Comparison of ENCODE assay signal across 13 cellular contexts in genomic region chr20:3902041-3902440, GRCh38. TPM values are rescaled to one million over a fixed set of nuclear protein-coding genes. Genes with fewer than 3 reads are reported as not detected.
DNase-seq lines count a peak whose midpoint lies in the region; ATAC-seq, FAIRE-seq and TF ChIP-seq lines count a peak whose summit lies in the region.
"Had no signal": no experiment of that assay in that cellular context is flagged by ENCODE, and none has a peak within 500 bp of the region (broad histone marks: within the 10 kb centered on the region; RNA-seq: fewer than 3 reads in every experiment).

No MANE protein-coding gene starts in this region.

- H3K27ac ChIP-seq in right atrium auricular region, result peak overlapping the region; percentile 43 to 48
- H3K27ac ChIP-seq in heart left ventricle, result peak overlapping the region in 5 of 12 donors; percentile 0 to 83 (median 35)
- no peak overlapping the region for H3K27ac ChIP-seq in astrocyte (ENCODE audit: low read depth, low read length)
- peak overlapping the region; percentile 4 for H3K27ac ChIP-seq in upper lobe of right lung
- H3K27ac ChIP-seq in sigmoid colon, result peak overlapping the region in 2 of 4 donors; percentile 46 to 56
- H3K27ac ChIP-seq: BLaER1, prostate gland had no signal

- H3K4me2 ChIP-seq in astrocyte (ENCODE audit: low read length), result no peak overlapping the region

- H2AFZ ChIP-seq in astrocyte (ENCODE audit: low read depth, low read length), result no peak overlapping the region

- no peak for DNase-seq in right atrium auricular region (ENCODE audit: low spot score)
- DNase-seq in heart left ventricle, result no peak
- DNase-seq in astrocyte (ENCODE audit: low read depth), result no peak
- DNase-seq in naive B cell, result no peak
- no peak for DNase-seq in upper lobe of right lung
- DNase-seq in mucosa of descending colon, result no peak
- no peak for DNase-seq in DMS153 treated with DMSO at 0.1 percent for 48 hours (lab: John Stamatoyannopoulos, UW; ENCODE audit: unreplicated experiment)
- no peak for DNase-seq in sigmoid colon
- DNase-seq: kidney glomerular epithelial cell, NCI-H1694 treated with DMSO at 0.1 percent for 48 hours had no signal

- H3K27me3 ChIP-seq in right atrium auricular region, result no peaks in the 10 kb centered on the region
- H3K27me3 ChIP-seq in heart left ventricle, result no peaks in the 10 kb centered on the region
- H3K27me3 ChIP-seq in astrocyte (ENCODE audit: insufficient read depth, low read length), result no peaks in the 10 kb centered on the region
- no peaks in the 10 kb centered on the region for H3K27me3 ChIP-seq in upper lobe of right lung
- H3K27me3 ChIP-seq in sigmoid colon, result no peaks in the 10 kb centered on the region
- H3K27me3 ChIP-seq: BLaER1 had no signal

- no peak overlapping the region for H3K9ac ChIP-seq in astrocyte (ENCODE audit: low read length)

- no peak for TF ChIP-seq EP300 in sigmoid colon (IDR thresholded peaks at IDR 0.05)

- H3K27ac Mint-ChIP-seq in astrocyte (ENCODE audit: unreplicated experiment), result peak overlapping the region; percentile 0
- peak overlapping the region in 4 of 6 donors; percentile 67 to 79 (median 72) for H3K27ac Mint-ChIP-seq in naive B cell

- no peaks in the 10 kb centered on the region for H3K27me3 Mint-ChIP-seq in astrocyte (ENCODE audit: low read depth, unreplicated experiment)
- H3K27me3 Mint-ChIP-seq in naive B cell, result no peaks in the 10 kb centered on the region

- peaks cover 100% of the 10 kb centered on the region for H3K79me2 ChIP-seq in astrocyte (ENCODE audit: insufficient read depth, low read length)

- H3K4me3 Mint-ChIP-seq in astrocyte (ENCODE audit: unreplicated experiment), result peak overlapping the region; percentile 60
- peak overlapping the region in 5 of 8 donors; percentile 32 to 82 (median 68) for H3K4me3 Mint-ChIP-seq in naive B cell

- no peak for FAIRE-seq in astrocyte (lab: Jason Lieb, UNC)
- FAIRE-seq: bronchial epithelial cell had no signal

- TF ChIP-seq CTCF in right atrium auricular region (IDR thresholded peaks at IDR 0.05) (no peak), heart left ventricle (IDR thresholded peaks at IDR 0.05) (no peak), astrocyte (IDR thresholded peaks at IDR 0.05; ENCODE audit: insufficient read depth, low read depth, low read length) (no peak), upper lobe of right lung (IDR thresholded peaks at IDR 0.05) (no peak), mucosa of descending colon (IDR thresholded peaks at IDR 0.05) (no peak), sigmoid colon (IDR thresholded peaks at IDR 0.05) (no peak)

- intact Hi-C loops in heart left ventricle (cut with DNase I) (no loop called here), upper lobe of right lung (cut with DNase I) (no loop called here), mucosa of descending colon (cut with DNase I, micrococcal nuclease) (no loop called here), sigmoid colon (cut with DNase I) (no loop called here)

- H3K4me3 ChIP-seq in right atrium auricular region (no peak overlapping the region), heart left ventricle (peak overlapping the region in 4 of 12 donors; percentile 4 to 41 (median 24)), astrocyte (ENCODE audit: insufficient read depth, low read depth, low read length) (no peak overlapping the region), upper lobe of right lung (peak overlapping the region; percentile 30), mucosa of descending colon (no peak overlapping the region), sigmoid colon (peak overlapping the region in 1 of 4 donors; percentile 13)
- H3K4me3 ChIP-seq: BLaER1, prostate gland had no signal

- no peak for TF ChIP-seq POLR2A in heart left ventricle (IDR thresholded peaks at IDR 0.05)
- TF ChIP-seq POLR2A in sigmoid colon (IDR thresholded peaks at IDR 0.05), result no peak

- peaks cover 33% of the 10 kb centered on the region for H3K4me1 Mint-ChIP-seq in astrocyte (ENCODE audit: low read depth, unreplicated experiment)
- H3K4me1 Mint-ChIP-seq in naive B cell, result peaks cover 34 to 82% (median 52%) of the 10 kb centered on the region in 3 donors

- H4K20me1 ChIP-seq in astrocyte (ENCODE audit: insufficient read depth, low read length), result peaks cover 97% of the 10 kb centered on the region

- no peaks in the 10 kb centered on the region for H3K36me3 ChIP-seq in right atrium auricular region
- H3K36me3 ChIP-seq in heart left ventricle, result peaks cover 0 to 4% (median 0%) of the 10 kb centered on the region in 9 donors
- H3K36me3 ChIP-seq in astrocyte (ENCODE audit: insufficient read depth, low read length), result peaks cover 2% of the 10 kb centered on the region
- no peaks in the 10 kb centered on the region for H3K36me3 ChIP-seq in upper lobe of right lung
- no peaks in the 10 kb centered on the region for H3K36me3 ChIP-seq in mucosa of descending colon (ENCODE audit: low read depth)
- H3K36me3 ChIP-seq in sigmoid colon, result no peaks in the 10 kb centered on the region
- H3K36me3 ChIP-seq: prostate gland had no signal

- WGBS in heart left ventricle, 4 donors, result 85 to 87% (median 85%) methylated on average over 7 of the region's 7 CpGs
- 87 to 90% methylated on average over 7 of the region's 7 CpGs for WGBS in sigmoid colon, 2 donors

- H3K9me3 Mint-ChIP-seq in astrocyte (ENCODE audit: unreplicated experiment) (peaks cover 2% of the 10 kb centered on the region), naive B cell (no peaks in the 10 kb centered on the region)

- H3K36me3 Mint-ChIP-seq in astrocyte (ENCODE audit: low read depth, unreplicated experiment) (peaks cover 4% of the 10 kb centered on the region), naive B cell (peaks cover 0 to 2% of the 10 kb centered on the region in 2 donors)

- H3K4me1 ChIP-seq in right atrium auricular region (peaks cover 0 to 74% of the 10 kb centered on the region in 2 donors), heart left ventricle (peaks cover 0 to 94% (median 52%) of the 10 kb centered on the region in 12 donors), astrocyte (ENCODE audit: insufficient read depth, low read length) (peaks cover 3% of the 10 kb centered on the region), upper lobe of right lung (peaks cover 66% of the 10 kb centered on the region), mucosa of descending colon (ENCODE audit: low read depth) (peaks cover 20% of the 10 kb centered on the region), sigmoid colon (peaks cover 0 to 70% (median 49%) of the 10 kb centered on the region in 4 donors)
- H3K4me1 ChIP-seq: prostate gland had no signal

- H3K9me3 ChIP-seq in right atrium auricular region (no peaks in the 10 kb centered on the region), heart left ventricle (no peaks in the 10 kb centered on the region), astrocyte (ENCODE audit: insufficient read depth, low read depth, low read length) (no peaks in the 10 kb centered on the region), upper lobe of right lung (no peaks in the 10 kb centered on the region), mucosa of descending colon (no peaks in the 10 kb centered on the region), sigmoid colon (no peaks in the 10 kb centered on the region)
- H3K9me3 ChIP-seq: BLaER1, prostate gland had no signal

- no peak for ATAC-seq in heart left ventricle
- no peak for ATAC-seq in naive B cell (ENCODE audit: low read depth in 2 of 2)
- ATAC-seq in upper lobe of right lung, result no peak
- ATAC-seq in mucosa of descending colon, result no peak

RNA-seq across cellular contexts. Expression of gene PANK2, which starts 12.9 kb away (rescaled TPM):
- 10 to 100 TPM; 15.5 to 19.5 TPM for total RNA-seq in right atrium auricular region
- total RNA-seq in heart left ventricle, result 10 to 100 TPM; 15.9 to 28.9 (median 18.1) TPM
- 10 to 100 TPM; 13.9 to 24.2 TPM for polyA plus RNA-seq in heart left ventricle
- 51.5 and 59.3 TPM in 2 replicates for total RNA-seq in astrocyte
- polyA plus RNA-seq in naive B cell (ENCODE audit: low read depth in 6 of 6), result 10 to 100 TPM; 34.8 to 57.7 (median 45.9) TPM
- total RNA-seq in upper lobe of right lung, result 37.6 TPM
- total RNA-seq in mucosa of descending colon, result 10 to 100 TPM; 27.6 to 42.3 (median 29.6) TPM
- 10 to 100 TPM; 35.1 to 43.2 (median 39.0) TPM for total RNA-seq in sigmoid colon
- 10 to 100 TPM; 16.2 to 26.1 (median 20.3) TPM for polyA plus RNA-seq in sigmoid colon

RNA-seq across cellular contexts. Expression of gene MAVS, which starts 55.4 kb away (rescaled TPM):
- total RNA-seq in right atrium auricular region (10 to 100 TPM; 27.5 to 29.7 TPM), heart left ventricle (10 to 100 TPM; 32.5 to 74.0 (median 43.3) TPM), astrocyte (38.4 and 42.1 TPM in 2 replicates), upper lobe of right lung (41.5 TPM), mucosa of descending colon (10 to 100 TPM; 60.7 to 79.5 (median 72.3) TPM), sigmoid colon (10 to 100 TPM; 15.7 to 29.4 (median 19.7) TPM)
- polyA plus RNA-seq in heart left ventricle (10 to 100 TPM; 41.8 to 49.6 TPM), naive B cell (ENCODE audit: low read depth in 6 of 6) (1 to 10 TPM; 2.6 to 9.9 (median 3.2) TPM), sigmoid colon (10 to 100 TPM in 2 of 3 donors, 1 to 10 TPM in 1; 9.6 to 55.2 (median 18.0) TPM)
